ENCODE assay signal across 2 cellular contexts in genomic region chr6:101398716-101399626, GRCh38.
A peak's percentile ranks its signal among the peaks of the same experiment; 100 is the strongest.
TF ChIP-seq lines count a peak whose summit lies in the region.

No MANE protein-coding gene starts in this region.

TF ChIP-seq in SK-N-SH, 30 proteins besides CTCF, POLR2A, EP300 and RAD21 (continued from another document):
- TF ChIP-seq, protein P1, sequence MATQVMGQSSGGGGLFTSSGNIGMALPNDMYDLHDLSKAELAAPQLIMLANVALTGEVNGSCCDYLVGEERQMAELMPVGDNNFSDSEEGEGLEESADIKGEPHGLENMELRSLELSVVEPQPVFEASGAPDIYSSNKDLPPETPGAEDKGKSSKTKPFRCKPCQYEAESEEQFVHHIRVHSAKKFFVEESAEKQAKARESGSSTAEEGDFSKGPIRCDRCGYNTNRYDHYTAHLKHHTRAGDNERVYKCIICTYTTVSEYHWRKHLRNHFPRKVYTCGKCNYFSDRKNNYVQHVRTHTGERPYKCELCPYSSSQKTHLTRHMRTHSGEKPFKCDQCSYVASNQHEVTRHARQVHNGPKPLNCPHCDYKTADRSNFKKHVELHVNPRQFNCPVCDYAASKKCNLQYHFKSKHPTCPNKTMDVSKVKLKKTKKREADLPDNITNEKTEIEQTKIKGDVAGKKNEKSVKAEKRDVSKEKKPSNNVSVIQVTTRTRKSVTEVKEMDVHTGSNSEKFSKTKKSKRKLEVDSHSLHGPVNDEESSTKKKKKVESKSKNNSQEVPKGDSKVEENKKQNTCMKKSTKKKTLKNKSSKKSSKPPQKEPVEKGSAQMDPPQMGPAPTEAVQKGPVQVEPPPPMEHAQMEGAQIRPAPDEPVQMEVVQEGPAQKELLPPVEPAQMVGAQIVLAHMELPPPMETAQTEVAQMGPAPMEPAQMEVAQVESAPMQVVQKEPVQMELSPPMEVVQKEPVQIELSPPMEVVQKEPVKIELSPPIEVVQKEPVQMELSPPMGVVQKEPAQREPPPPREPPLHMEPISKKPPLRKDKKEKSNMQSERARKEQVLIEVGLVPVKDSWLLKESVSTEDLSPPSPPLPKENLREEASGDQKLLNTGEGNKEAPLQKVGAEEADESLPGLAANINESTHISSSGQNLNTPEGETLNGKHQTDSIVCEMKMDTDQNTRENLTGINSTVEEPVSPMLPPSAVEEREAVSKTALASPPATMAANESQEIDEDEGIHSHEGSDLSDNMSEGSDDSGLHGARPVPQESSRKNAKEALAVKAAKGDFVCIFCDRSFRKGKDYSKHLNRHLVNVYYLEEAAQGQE (IDR thresholded peaks at IDR 0.05; ENCODE audit: low read depth, low read length): no peak
- TF ChIP-seq, protein P2, sequence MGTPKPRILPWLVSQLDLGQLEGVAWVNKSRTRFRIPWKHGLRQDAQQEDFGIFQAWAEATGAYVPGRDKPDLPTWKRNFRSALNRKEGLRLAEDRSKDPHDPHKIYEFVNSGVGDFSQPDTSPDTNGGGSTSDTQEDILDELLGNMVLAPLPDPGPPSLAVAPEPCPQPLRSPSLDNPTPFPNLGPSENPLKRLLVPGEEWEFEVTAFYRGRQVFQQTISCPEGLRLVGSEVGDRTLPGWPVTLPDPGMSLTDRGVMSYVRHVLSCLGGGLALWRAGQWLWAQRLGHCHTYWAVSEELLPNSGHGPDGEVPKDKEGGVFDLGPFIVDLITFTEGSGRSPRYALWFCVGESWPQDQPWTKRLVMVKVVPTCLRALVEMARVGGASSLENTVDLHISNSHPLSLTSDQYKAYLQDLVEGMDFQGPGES (IDR thresholded peaks at IDR 0.05; ENCODE audit: low read depth, low read length): no peak
- peak; percentile 67 for TF ChIP-seq MXI1 (IDR thresholded peaks at IDR 0.05; ENCODE audit: low read depth, low read length)

TF ChIP-seq in neural cell, 6 proteins besides CTCF, POLR2A, EP300 and RAD21 (continued from another document):
- TF ChIP-seq SMC3 (conservative IDR thresholded peaks at IDR 0.05; ENCODE audit: poor library complexity): peak; percentile 16
- TF ChIP-seq, protein P1 (IDR thresholded peaks at IDR 0.05; ENCODE audit: borderline replicate concordance): peak; percentile 8
TF ChIP-seq in neural cell: peak in this region for 2.
